In the genomic region with DNA sequence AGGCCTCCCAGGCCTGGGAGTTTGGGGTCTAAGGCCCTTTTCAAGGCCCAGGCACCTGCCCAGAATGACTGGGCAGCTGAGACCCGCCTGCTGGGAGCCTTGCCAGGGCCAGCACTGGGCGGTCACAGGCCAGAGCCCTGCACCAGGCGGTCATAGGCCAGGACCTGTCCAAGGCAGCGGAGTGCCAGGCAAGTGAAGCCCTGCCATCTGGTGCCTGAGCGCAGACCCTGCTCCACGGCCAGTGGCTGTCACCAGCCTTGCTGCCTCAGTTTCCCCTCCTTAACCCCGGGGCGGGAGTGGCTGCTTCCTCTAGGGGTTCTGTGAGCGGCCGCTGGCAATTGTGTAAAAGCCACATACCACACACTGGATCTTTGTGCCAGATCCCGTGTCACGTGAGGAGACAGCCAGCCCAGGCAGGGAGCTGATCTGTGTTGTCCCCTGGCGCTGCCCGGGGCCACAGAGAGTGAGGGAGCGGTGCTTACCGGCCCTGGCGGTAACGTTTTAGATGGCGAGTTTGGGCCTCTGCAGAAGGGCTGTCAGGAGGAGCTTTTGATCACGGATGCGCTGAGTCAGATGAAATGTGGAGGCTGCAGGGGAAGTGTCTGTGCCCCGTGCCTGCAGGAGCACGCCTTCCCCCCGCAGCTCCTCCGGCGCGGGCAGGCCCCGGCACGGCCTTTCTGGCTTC, we compare ENCODE assay signal across 12 cellular contexts. TPM values are rescaled to one million over a fixed set of nuclear protein-coding genes. Genes with fewer than 3 reads are reported as not detected.
DNase-seq lines count a peak whose midpoint lies in the region; ATAC-seq and TF ChIP-seq lines count a peak whose summit lies in the region.
"Had no signal": no experiment of that assay in that cellular context is flagged by ENCODE, and none has a peak within 500 bp of the region (broad histone marks: within the 10 kb centered on the region; RNA-seq: fewer than 3 reads in every experiment).

No MANE protein-coding gene starts in this region.

- CTCF ChIA-PET in activated CD8-positive, alpha-beta T cell treated with anti-CD3 and anti-CD28 coated beads for 36 hours (lab: Charles Lee), result no interaction called here

- H3K9me3 Mint-ChIP-seq in brain, result no peaks in the 10 kb centered on the region
- no peaks in the 10 kb centered on the region for H3K9me3 Mint-ChIP-seq in activated CD8-positive, alpha-beta T cell treated with anti-CD3 and anti-CD28 coated beads for 36 hours
- H3K9me3 Mint-ChIP-seq: immature natural killer cell; stimulated activated naive CD8-positive, alpha-beta T cell treated with anti-CD3 and anti-CD28 coated beads, Interleukin-15, amount 100 ng/mL, for 72 hours had no signal

- H2AFZ ChIP-seq in hepatocyte, result no peak overlapping the region

- intact Hi-C loops in activated CD8-positive, alpha-beta T cell treated with anti-CD3 and anti-CD28 coated beads for 36 hours (cut with micrococcal nuclease), result no loop called here

- H3K4me3 ChIP-seq in HL-60 (replicated peaks; ENCODE audit: insufficient read depth, low read length), result no peak overlapping the region
- no peak overlapping the region for H3K4me3 ChIP-seq in hepatocyte

- peaks cover 57% of the 10 kb centered on the region for H3K4me1 ChIP-seq in hepatocyte (ENCODE audit: insufficient read depth)

- WGBS in hepatocyte (ENCODE audit: low lambda C conversion rate, missing lambda C conversion rate), result 82% methylated on average over 29 of the region's 29 CpGs

- peak; percentile 7 to 10 for DNase-seq in HL-60 (ENCODE audit: low read depth in 1 of 2, low spot score in 1 of 2)
- DNase-seq in hepatocyte (ENCODE audit: low spot score), result no peak
- peak; percentile 41 for DNase-seq in renal cortical epithelial cell (ENCODE audit: low read depth)
- DNase-seq in GDM1 (lab: John Stamatoyannopoulos, UW), result no peak
- no peak for DNase-seq in NCI-H526 treated with DMSO at 0.1 percent for 48 hours (lab: John Stamatoyannopoulos, UW)
- no peak for DNase-seq in activated CD8-positive, alpha-beta T cell treated with anti-CD3 and anti-CD28 coated beads for 36 hours
- DNase-seq: effector CD4-positive, alpha-beta T cell; immature natural killer cell; Karpas-422; stimulated activated naive CD8-positive, alpha-beta T cell treated with anti-CD3 and anti-CD28 coated beads, Interleukin-15, amount 100 ng/mL, for 72 hours had no signal

- H3K4me2 ChIP-seq in hepatocyte, result peak overlapping the region; percentile 56

- H4K20me1 ChIP-seq in hepatocyte (ENCODE audit: insufficient read depth, poor library complexity, severe bottlenecking), result peaks cover 2% of the 10 kb centered on the region

- POLR2A ChIA-PET in activated CD8-positive, alpha-beta T cell treated with anti-CD3 and anti-CD28 coated beads for 36 hours (lab: Charles Lee), result interaction anchor here (1.1 kb wide), 1 partner anchor 92 kb away, joined by 3 read pairs; no protein-coding TSS in a partner anchor

- no peaks in the 10 kb centered on the region for H3K36me3 Mint-ChIP-seq in brain
- no peaks in the 10 kb centered on the region for H3K36me3 Mint-ChIP-seq in activated CD8-positive, alpha-beta T cell treated with anti-CD3 and anti-CD28 coated beads for 36 hours (ENCODE audit: low read depth)
- H3K36me3 Mint-ChIP-seq: immature natural killer cell had no signal

- peaks cover 38% of the 10 kb centered on the region for H3K27me3 ChIP-seq in HL-60 (ENCODE audit: insufficient read depth, poor library complexity, severe bottlenecking)
- no peaks in the 10 kb centered on the region for H3K27me3 ChIP-seq in hepatocyte

- H3K4me1 Mint-ChIP-seq in brain, result peaks cover 74% of the 10 kb centered on the region
- peaks cover 3% of the 10 kb centered on the region for H3K4me1 Mint-ChIP-seq in activated CD8-positive, alpha-beta T cell treated with anti-CD3 and anti-CD28 coated beads for 36 hours (ENCODE audit: low read depth)
- H3K4me1 Mint-ChIP-seq: immature natural killer cell had no signal

- TF ChIP-seq CTCF in HL-60 (IDR thresholded peaks at IDR 0.05; ENCODE audit: insufficient read depth, low read length) (no peak), brain (conservative IDR thresholded peaks at IDR 0.05) (no peak), hepatocyte (IDR thresholded peaks at IDR 0.05; ENCODE audit: poor library complexity) (no peak)
- no peak for TF ChIP-seq CTCF in activated CD8-positive, alpha-beta T cell treated with anti-CD3 and anti-CD28 coated beads for 36 hours (IDR thresholded peaks at IDR 0.05)

- H3K36me3 ChIP-seq in hepatocyte (replicated peaks; ENCODE audit: insufficient read depth, low read depth), result no peaks in the 10 kb centered on the region

- H3K9me2 ChIP-seq in hepatocyte (replicated peaks; ENCODE audit: insufficient read depth), result no peaks in the 10 kb centered on the region

- peak overlapping the region in 3 of 5 experiments; percentile 58 to 91 (median 85) for H3K27ac Mint-ChIP-seq in brain
- H3K27ac Mint-ChIP-seq in activated CD8-positive, alpha-beta T cell treated with anti-CD3 and anti-CD28 coated beads for 36 hours, result no peak overlapping the region
- H3K27ac Mint-ChIP-seq: immature natural killer cell; stimulated activated naive CD8-positive, alpha-beta T cell treated with anti-CD3 and anti-CD28 coated beads, Interleukin-15, amount 100 ng/mL, for 72 hours had no signal

- H3K4me3 Mint-ChIP-seq in brain, result peak overlapping the region in 2 of 5 experiments; percentile 20 to 46
- no peak overlapping the region for H3K4me3 Mint-ChIP-seq in activated CD8-positive, alpha-beta T cell treated with anti-CD3 and anti-CD28 coated beads for 36 hours
- H3K4me3 Mint-ChIP-seq: immature natural killer cell; stimulated activated naive CD8-positive, alpha-beta T cell treated with anti-CD3 and anti-CD28 coated beads, Interleukin-15, amount 100 ng/mL, for 72 hours had no signal

- H3K27ac ChIP-seq in HL-60 (replicated peaks) (no peak overlapping the region), hepatocyte (peak overlapping the region; percentile 89)

- peaks cover 9% of the 10 kb centered on the region for H3K27me3 Mint-ChIP-seq in brain
- peaks cover 27% of the 10 kb centered on the region for H3K27me3 Mint-ChIP-seq in activated CD8-positive, alpha-beta T cell treated with anti-CD3 and anti-CD28 coated beads for 36 hours

- H3K79me2 ChIP-seq in hepatocyte, result peaks cover 57% of the 10 kb centered on the region

- ATAC-seq in GM19452 (IDR thresholded peaks at IDR 0.05; ENCODE audit: unreplicated experiment), result no peak
- no peak for ATAC-seq in activated CD8-positive, alpha-beta T cell treated with anti-CD3 and anti-CD28 coated beads for 36 hours
- ATAC-seq: stimulated activated naive CD8-positive, alpha-beta T cell treated with anti-CD3 and anti-CD28 coated beads, Interleukin-15, amount 100 ng/mL, for 72 hours had no signal

- no peaks in the 10 kb centered on the region for H3K9me3 ChIP-seq in hepatocyte (ENCODE audit: low read depth)

RNA-seq across cellular contexts. Expression of a gene that starts 4.6 kb away (rescaled TPM):
- polyA plus RNA-seq in brain (ENCODE audit: insufficient read depth, low read depth, low replicate concordance), result 31.5 TPM
- 67.3 and 97.1 TPM in 2 replicates for total RNA-seq in hepatocyte
- 140 and 178 TPM in 2 replicates for polyA plus RNA-seq in hepatocyte
- 237 and 672 TPM in 2 replicates for total RNA-seq in renal cortical epithelial cell
- 1 to 10 TPM; 9.4 to 9.7 TPM for total RNA-seq in activated CD8-positive, alpha-beta T cell treated with anti-CD3 and anti-CD28 coated beads for 36 hours

Comparison
In these comparisons a context has a peak if more than half of its experiments do, and no peak if none do; other contexts are left out.
1. DNase-seq: peak in HL-60 (2 of 2) and renal cortical epithelial cell (single experiment); none in hepatocyte (single experiment), GDM1 (single experiment), NCI-H526 treated with DMSO at 0.1 percent for 48 hours (single experiment) and activated CD8-positive, alpha-beta T cell treated with anti-CD3 and anti-CD28 coated beads for 36 hours (single experiment).